26 cellular contexts compared by ENCODE assay signal in the genomic region with DNA sequence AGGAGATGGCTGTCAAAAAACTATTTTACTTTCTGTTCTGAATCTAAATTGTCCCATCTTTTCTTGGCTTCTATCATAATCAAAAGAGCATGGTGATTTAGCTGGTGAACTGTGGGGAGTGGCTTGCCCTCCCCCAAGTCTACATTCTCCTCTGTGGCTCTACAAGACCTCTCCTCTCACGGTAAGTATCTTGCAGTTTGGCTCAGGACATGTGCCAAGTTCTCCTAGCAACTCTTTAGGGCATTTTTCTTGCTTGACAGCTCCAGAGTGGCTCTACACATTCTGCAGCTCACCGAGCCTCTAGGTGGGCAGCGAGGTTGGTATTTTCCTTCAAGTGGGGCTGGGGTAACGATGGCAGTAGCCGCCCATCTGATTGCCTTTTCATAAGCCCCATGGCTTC. TPM values are rescaled to one million over a fixed set of nuclear protein-coding genes. Genes with fewer than 3 reads are reported as not detected.
"Had no signal": no experiment of that assay in that cellular context is flagged by ENCODE, and none has a peak within 500 bp of the region (broad histone marks: within the 10 kb centered on the region; RNA-seq: fewer than 3 reads in every experiment).

No MANE protein-coding gene starts in this region.

- H3K36me3 ChIP-seq: prostate gland, right atrium auricular region had no signal

- H3K27me3 ChIP-seq: esophagus squamous epithelium, heart right ventricle, right atrium auricular region, suprapubic skin had no signal

- H3K9me3 ChIP-seq: esophagus squamous epithelium, heart right ventricle, mucosa of descending colon, prostate gland, right atrium auricular region, suprapubic skin had no signal

- H3K4me3 ChIP-seq: coronary artery, esophagus squamous epithelium, heart right ventricle, mucosa of descending colon, prostate gland, right atrium auricular region, smooth muscle cell, suprapubic skin had no signal

- H3K4me1 ChIP-seq: esophagus squamous epithelium, prostate gland, right atrium auricular region, suprapubic skin had no signal

- H3K27ac ChIP-seq: coronary artery, esophagus squamous epithelium, heart right ventricle, prostate gland, right atrium auricular region, suprapubic skin had no signal

- ATAC-seq: effector memory CD8-positive, alpha-beta T cell; heart right ventricle; mucosa of descending colon; natural killer cell treated with Interleukin-12 subunit alpha and Interleukin-12 subunit beta and Interleukin-15 and Interleukin-18, amount 100 ng/mL, for 72 hours; sciatic nerve; stimulated activated naive CD8-positive, alpha-beta T cell treated with anti-CD3 and anti-CD28 coated beads, Interleukin-15, amount 100 ng/mL, for 72 hours had no signal

- DNase-seq: dermis blood vessel endothelial cell; effector memory CD8-positive, alpha-beta T cell; erythroblast; esophagus squamous epithelium; foreskin melanocyte; glutamatergic neuron; heart right ventricle; hippocampal formation; immature natural killer cell; mesenchymal stem cell; mucosa of descending colon; naive B cell; stimulated activated CD4-positive, alpha-beta T cell treated with anti-CD3 and anti-CD28 coated beads, Interleukin-12 subunit alpha, Interleukin-12 subunit beta, amount 100 ng/mL, for 4 hours; stimulated activated CD4-positive, alpha-beta T cell treated with anti-CD3 and anti-CD28 coated beads, Interleukin-1b, Interleukin-23, amount 100 ng/mL, for 48 hours; stimulated activated CD4-positive, alpha-beta T cell treated with anti-CD3 and anti-CD28 coated beads, Interleukin-4, amount 100 ng/mL, for 1 hour; stimulated activated CD8-positive, alpha-beta memory T cell treated with anti-CD3 and anti-CD28 coated beads, Interleukin-4, amount 100 ng/mL, for 48 hours; stimulated activated naive CD4-positive, alpha-beta T cell; stimulated activated naive CD8-positive, alpha-beta T cell treated with anti-CD3 and anti-CD28 coated beads, Interleukin-15, amount 100 ng/mL, for 72 hours; trophoblast cell had no signal

- H3K4me2 ChIP-seq: smooth muscle cell had no signal

RNA-seq across cellular contexts. Expression of a gene that starts 29.1 kb away (rescaled TPM):
- total RNA-seq: dermis blood vessel endothelial cell had no signal
